Comparison of ENCODE assay signal across 8 cellular contexts in the genomic region with DNA sequence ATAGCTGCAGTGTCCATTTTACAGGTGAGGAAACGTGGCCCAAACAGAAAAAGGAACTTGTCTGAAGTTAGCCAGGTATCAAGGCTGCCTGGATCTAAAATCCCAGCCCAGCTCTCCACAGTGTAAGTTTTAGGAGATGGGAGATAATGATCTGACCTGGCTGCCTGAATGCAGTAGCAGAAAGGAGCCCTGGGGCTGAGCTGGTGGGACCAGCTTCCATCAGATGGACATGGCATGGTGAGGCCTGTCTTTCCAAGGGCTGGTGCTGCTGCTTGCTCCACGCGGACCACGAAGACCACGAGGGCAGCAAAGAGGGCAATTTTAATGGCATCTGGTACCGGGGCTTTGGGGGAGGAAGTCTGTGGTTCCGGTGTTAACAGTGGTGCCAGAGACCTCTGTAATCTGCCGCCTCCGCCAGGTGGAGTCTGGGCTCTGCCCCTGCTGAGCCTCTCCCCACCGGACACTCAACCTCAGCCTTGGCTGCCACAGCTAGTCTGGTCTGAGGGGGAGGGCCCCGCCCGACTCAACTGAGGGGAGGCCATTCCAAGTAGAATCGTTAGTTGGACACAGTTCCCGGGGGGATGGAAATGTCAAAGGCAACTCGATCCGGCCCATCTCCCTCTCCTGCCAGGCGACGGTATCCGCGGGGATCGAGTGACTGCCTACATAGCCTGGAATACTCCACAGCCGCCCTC. TPM values are rescaled to one million over a fixed set of nuclear protein-coding genes. Genes with fewer than 3 reads are reported as not detected.
A peak's percentile ranks its signal among the peaks of the same experiment; 100 is the strongest.
DNase-seq lines count a peak whose midpoint lies in the region; ATAC-seq and TF ChIP-seq lines count a peak whose summit lies in the region.

No MANE protein-coding gene starts in this region.

- intact Hi-C loops in testis (cut with DNase I; ENCODE audit: low total_unique reads), result loop anchor here (5.0 kb wide), 1 partner anchor 44 kb away; no protein-coding TSS in a partner anchor

- H3K27me3 ChIP-seq in testis, result no peaks in the 10 kb centered on the region

- peaks cover 38% of the 10 kb centered on the region for H3K4me1 Mint-ChIP-seq in activated CD4-positive, alpha-beta memory T cell treated with anti-CD3 and anti-CD28 coated beads, Interleukin-2, amount 10 ng/mL, durations not matched to agents 7 days and 5 days

- peak overlapping the region; percentile 72 for H3K27ac Mint-ChIP-seq in activated CD4-positive, alpha-beta memory T cell treated with anti-CD3 and anti-CD28 coated beads, Interleukin-2, amount 10 ng/mL, durations not matched to agents 7 days and 5 days

- peak overlapping the region; percentile 78 for H3K4me3 ChIP-seq in NB4 (ENCODE audit: low read depth, low read length)
- peak overlapping the region; percentile 69 for H3K4me3 ChIP-seq in epithelial cell of esophagus (ENCODE audit: low read length)
- H3K4me3 ChIP-seq in testis, result peak overlapping the region; percentile 70 to 80

- H3K27ac ChIP-seq in testis, result peak overlapping the region in 1 of 2 donors; percentile 64

- peaks cover 8% of the 10 kb centered on the region for H3K27me3 Mint-ChIP-seq in activated CD4-positive, alpha-beta memory T cell treated with anti-CD3 and anti-CD28 coated beads, Interleukin-2, amount 10 ng/mL, durations not matched to agents 7 days and 5 days

- TF ChIP-seq POLR2A in NB4 (IDR thresholded peaks at IDR 0.05; ENCODE audit: extremely low read depth, insufficient read length), result no peak
- TF ChIP-seq POLR2A in testis (IDR thresholded peaks at IDR 0.05), result no peak

- POLR2A ChIA-PET in activated CD4-positive, alpha-beta memory T cell treated with anti-CD3 and anti-CD28 coated beads, Interleukin-2, amount 10 ng/mL, durations not matched to agents 7 days and 5 days (lab: Charles Lee), result interaction anchor here (1.2 to 2.9 kb wide), 6 partner anchors 45 to 560 kb away, joined by 3 to 13 read pairs (median 6); a partner anchor contains a TSS

- DNase-seq in activated gamma-delta T cell treated with Interleukin-2 at 50 U/mL for 16 hours (peak; percentile 59), activated gamma-delta T cell (lab: John Stamatoyannopoulos, UW) (no peak), NB4 (ENCODE audit: low read depth) (peak; percentile 61), epithelial cell of esophagus (ENCODE audit: low read depth) (peak; percentile 46), midbrain (lab: John Stamatoyannopoulos, UW) (peak; percentile 35), testis (peak; percentile 43)
- peak; percentile 62 for DNase-seq in activated CD4-positive, alpha-beta memory T cell treated with anti-CD3 and anti-CD28 coated beads, Interleukin-2, amount 10 ng/mL, durations not matched to agents 7 days and 5 days

- no peaks in the 10 kb centered on the region for H3K9me3 ChIP-seq in testis

- H3K4me1 ChIP-seq in testis, result peaks cover 15% of the 10 kb centered on the region

- CTCF ChIA-PET in activated CD4-positive, alpha-beta memory T cell treated with anti-CD3 and anti-CD28 coated beads, Interleukin-2, amount 10 ng/mL, durations not matched to agents 7 days and 5 days (lab: Charles Lee), result interaction anchor here (1.2 to 7.0 kb wide), 8 partner anchors 12 to 326 kb away, joined by 3 to 109 read pairs (median 4); a partner anchor contains a TSS

- H3K36me3 Mint-ChIP-seq in activated CD4-positive, alpha-beta memory T cell treated with anti-CD3 and anti-CD28 coated beads, Interleukin-2, amount 10 ng/mL, durations not matched to agents 7 days and 5 days (ENCODE audit: low read depth), result peaks cover 10% of the 10 kb centered on the region

- TF ChIP-seq CTCF in NB4 (IDR thresholded peaks at IDR 0.05; ENCODE audit: low read depth, low read length) (peak; percentile 37), epithelial cell of esophagus (IDR thresholded peaks at IDR 0.05; ENCODE audit: insufficient read depth, low read depth, low read length, missing control alignments) (peak; percentile 27), testis (IDR thresholded peaks at IDR 0.05) (no peak)

- no peaks in the 10 kb centered on the region for H3K36me3 ChIP-seq in testis (ENCODE audit: low read depth, missing control alignments)

- no peak for ATAC-seq in HG03378 (IDR thresholded peaks at IDR 0.05; ENCODE audit: unreplicated experiment)

- 20 to 24% methylated on average over 5 to 16 of the region's 22 CpGs for WGBS in testis, 2 donors

- H3K4me3 Mint-ChIP-seq in activated CD4-positive, alpha-beta memory T cell treated with anti-CD3 and anti-CD28 coated beads, Interleukin-2, amount 10 ng/mL, durations not matched to agents 7 days and 5 days, result peak overlapping the region; percentile 85

- H3K9me3 Mint-ChIP-seq in activated CD4-positive, alpha-beta memory T cell treated with anti-CD3 and anti-CD28 coated beads, Interleukin-2, amount 10 ng/mL, durations not matched to agents 7 days and 5 days, result no peaks in the 10 kb centered on the region

RNA-seq across cellular contexts. Expression of a gene that starts 0.7 kb away (rescaled TPM):
- 1 to 10 TPM; 2.7 to 4.7 TPM for total RNA-seq in activated CD4-positive, alpha-beta memory T cell treated with anti-CD3 and anti-CD28 coated beads, Interleukin-2, amount 10 ng/mL, durations not matched to agents 7 days and 5 days
- 1 to 10 TPM; 2.8 to 4.6 TPM for total RNA-seq in testis
- 2.8 TPM for polyA plus RNA-seq in testis (ENCODE audit: insufficient read depth, low read depth, low replicate concordance)

RNA-seq across cellular contexts. Expression of a gene that starts 46.7 kb away (rescaled TPM):
- total RNA-seq in activated CD4-positive, alpha-beta memory T cell treated with anti-CD3 and anti-CD28 coated beads, Interleukin-2, amount 10 ng/mL, durations not matched to agents 7 days and 5 days, result 10 to 100 TPM; 33.3 to 35.0 TPM
- total RNA-seq in testis, result 10 to 100 TPM; 16.7 to 20.9 TPM
- 21.1 TPM for polyA plus RNA-seq in testis (ENCODE audit: insufficient read depth, low read depth, low replicate concordance)

RNA-seq across cellular contexts. Expression of a gene that starts 47.0 kb away (rescaled TPM):
- 1 to 10 TPM; 8.4 to 8.6 TPM for total RNA-seq in activated CD4-positive, alpha-beta memory T cell treated with anti-CD3 and anti-CD28 coated beads, Interleukin-2, amount 10 ng/mL, durations not matched to agents 7 days and 5 days
- total RNA-seq in testis, result 10 to 100 TPM; 18.3 to 20.0 TPM
- 34.7 TPM for polyA plus RNA-seq in testis (ENCODE audit: insufficient read depth, low read depth, low replicate concordance)

Comparison
In these comparisons a context has a peak if more than half of its experiments do, and no peak if none do; other contexts are left out.
1. CTCF ChIP-seq: peak in NB4 (single experiment) and epithelial cell of esophagus (single experiment); none in testis (0 of 3).
2. Peak in every context shown above with its lines, with median percentiles within 50 percentile points of each other: H3K4me3 ChIP-seq.